ENCODE assay signal across 8 cellular contexts in genomic region chr14:50773632-50774541, GRCh38. TPM values are rescaled to one million over a fixed set of nuclear protein-coding genes. Genes with fewer than 3 reads are reported as not detected.
DNase-seq lines count a peak whose midpoint lies in the region; ATAC-seq, FAIRE-seq and TF ChIP-seq lines count a peak whose summit lies in the region.

No MANE protein-coding gene starts in this region.

- peaks cover 87% of the 10 kb centered on the region for H3K36me3 Mint-ChIP-seq in activated T-cell treated with anti-CD3 and anti-CD28 coated beads, Interleukin-2, amount 50 U/mL, for 24 hours (ENCODE audit: low read depth)
- peaks cover 14% of the 10 kb centered on the region for H3K36me3 Mint-ChIP-seq in progenitor cell of endocrine pancreas (ENCODE audit: insufficient read depth)

- H3K27ac Mint-ChIP-seq in activated T-cell treated with anti-CD3 and anti-CD28 coated beads, Interleukin-2, amount 50 U/mL, for 24 hours = peak overlapping the region; percentile 42
- H3K27ac Mint-ChIP-seq in progenitor cell of endocrine pancreas = no peak overlapping the region

- no peaks in the 10 kb centered on the region for H3K9me3 Mint-ChIP-seq in activated T-cell treated with anti-CD3 and anti-CD28 coated beads, Interleukin-2, amount 50 U/mL, for 24 hours
- H3K9me3 Mint-ChIP-seq in progenitor cell of endocrine pancreas (ENCODE audit: low read depth) = no peaks in the 10 kb centered on the region

- ATAC-seq in HG02973 (IDR thresholded peaks at IDR 0.05; ENCODE audit: unreplicated experiment) = no peak

- peak; percentile 38 for DNase-seq in activated T-cell treated with anti-CD3 and anti-CD28 coated beads, Interleukin-2, amount 50 U/mL, for 1 hour
- no peak for DNase-seq in activated T-cell treated with anti-CD3 and anti-CD28 coated beads for 4 hours
- DNase-seq in NCI-H2029 (lab: John Stamatoyannopoulos, UW) = peak; percentile 32
- DNase-seq in activated T-cell treated with anti-CD3 and anti-CD28 coated beads, Interleukin-2, amount 50 U/mL, for 24 hours = peak; percentile 55
- DNase-seq in foreskin melanocyte = peak; percentile 76
- peak; percentile 37 for DNase-seq in progenitor cell of endocrine pancreas (ENCODE audit: low spot score, unreplicated experiment)
- DNase-seq in RCC 7860 (ENCODE audit: low spot score) = no peak

- no peaks in the 10 kb centered on the region for H3K27me3 Mint-ChIP-seq in activated T-cell treated with anti-CD3 and anti-CD28 coated beads, Interleukin-2, amount 50 U/mL, for 24 hours
- H3K27me3 Mint-ChIP-seq in progenitor cell of endocrine pancreas = no peaks in the 10 kb centered on the region

- no peak for FAIRE-seq in RCC 7860 (lab: Jason Lieb, UNC)

- H3K4me3 Mint-ChIP-seq in activated T-cell treated with anti-CD3 and anti-CD28 coated beads, Interleukin-2, amount 50 U/mL, for 24 hours = no peak overlapping the region
- H3K4me3 Mint-ChIP-seq in progenitor cell of endocrine pancreas (ENCODE audit: low read depth) = no peak overlapping the region

- H3K4me1 Mint-ChIP-seq in activated T-cell treated with anti-CD3 and anti-CD28 coated beads, Interleukin-2, amount 50 U/mL, for 24 hours (ENCODE audit: low read depth) = peaks cover 30% of the 10 kb centered on the region
- no peaks in the 10 kb centered on the region for H3K4me1 Mint-ChIP-seq in progenitor cell of endocrine pancreas (ENCODE audit: low read depth)

- peak; percentile 86 for TF ChIP-seq CTCF in progenitor cell of endocrine pancreas (IDR thresholded peaks at IDR 0.05; ENCODE audit: unreplicated experiment)

RNA-seq across cellular contexts. Expression of gene NIN, which starts 57.1 kb away (rescaled TPM):
- 21.0 and 22.2 TPM in 2 replicates for total RNA-seq in progenitor cell of endocrine pancreas

Comparison
In these comparisons a context has a peak if more than half of its experiments do, and no peak if none do; other contexts are left out.
1. DNase-seq: peak in activated T-cell treated with anti-CD3 and anti-CD28 coated beads, Interleukin-2, amount 50 U/mL, for 1 hour (single experiment), NCI-H2029 (single experiment), activated T-cell treated with anti-CD3 and anti-CD28 coated beads, Interleukin-2, amount 50 U/mL, for 24 hours (single experiment), foreskin melanocyte (single experiment) and progenitor cell of endocrine pancreas (single experiment); none in activated T-cell treated with anti-CD3 and anti-CD28 coated beads for 4 hours (single experiment) and RCC 7860 (single experiment).